1 cellular context compared by ENCODE assay signal in genomic region chr10:7460006-7460405, GRCh38.
TF ChIP-seq lines count a peak whose summit lies in the region.

No MANE protein-coding gene starts in this region.

TF ChIP-seq in H1, 55 proteins besides CTCF, POLR2A, EP300 and RAD21 (continued from another document):
- no peak for TF ChIP-seq MAX (IDR thresholded peaks at IDR 0.05)
- TF ChIP-seq SUZ12 (IDR thresholded peaks at IDR 0.05; ENCODE audit: low read length), result no peak
- TF ChIP-seq JUND (IDR thresholded peaks at IDR 0.05; ENCODE audit: low read length), result no peak
- TF ChIP-seq RFX5 (IDR thresholded peaks at IDR 0.05; ENCODE audit: borderline replicate concordance, low read depth, low read length), result no peak
- no peak for TF ChIP-seq CREB1 (IDR thresholded peaks at IDR 0.05)
- TF ChIP-seq EGR1 (IDR thresholded peaks at IDR 0.05; ENCODE audit: borderline replicate concordance, low read depth, low read length), result no peak
- no peak for TF ChIP-seq GTF2F1 (IDR thresholded peaks at IDR 0.05; ENCODE audit: borderline replicate concordance, low read depth, low read length)
TF ChIP-seq in H1: peak in this region for 0.
